17 cellular contexts compared by ENCODE assay signal in the genomic region with DNA sequence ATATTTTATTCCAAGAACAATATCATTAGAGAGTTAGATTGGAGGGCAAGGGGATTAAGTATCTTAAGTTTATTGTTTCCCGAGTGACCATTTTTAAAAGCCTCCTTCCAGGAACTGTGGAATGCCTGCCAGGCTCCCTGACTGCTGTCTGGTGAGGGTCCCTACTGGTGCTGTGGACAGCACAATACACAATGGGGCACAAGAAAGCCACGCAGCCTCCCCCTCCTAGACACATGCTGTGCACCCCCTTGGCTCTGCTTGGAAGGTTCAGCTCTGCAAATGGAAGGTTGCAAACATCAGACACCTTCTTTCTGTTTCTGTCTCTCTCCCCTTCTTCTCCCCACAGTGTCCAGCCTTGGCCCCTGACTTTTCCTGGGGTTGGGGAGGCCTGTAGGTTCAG.
A peak's percentile ranks its signal among the peaks of the same experiment; 100 is the strongest.
DNase-seq lines count a peak whose midpoint lies in the region; ATAC-seq and TF ChIP-seq lines count a peak whose summit lies in the region.
"Had no signal": no experiment of that assay in that cellular context is flagged by ENCODE, and none has a peak within 500 bp of the region (broad histone marks: within the 10 kb centered on the region; RNA-seq: fewer than 3 reads in every experiment).

No MANE protein-coding gene starts in this region.

- no peaks in the 10 kb centered on the region for H3K36me3 ChIP-seq in colonic mucosa
- H3K36me3 ChIP-seq in mesodermal cell (ENCODE audit: control insufficient read depth, insufficient read depth, low read length): no peaks in the 10 kb centered on the region
- no peaks in the 10 kb centered on the region for H3K36me3 ChIP-seq in transverse colon
- H3K36me3 ChIP-seq: pancreas had no signal

- in situ Hi-C loops in transverse colon (cut with MboI; ENCODE audit: low pct_ligation_motif_present in 1 of 4, low pct_unique_long_range_greater_than_20kb in 1 of 4, low sequenced_read_pairs in 3 of 4): no loop called here

- intact Hi-C loops in colonic mucosa (cut with DNase I) (loop anchor here (5.0 kb wide), 1 partner anchor 39 kb away; no protein-coding TSS in a partner anchor), transverse colon (cut with DNase I; ENCODE audit: low total_unique reads) (no loop called here)

- TF ChIP-seq POLR2A in transverse colon (IDR thresholded peaks at IDR 0.05): no peak

- H3K9ac ChIP-seq in colonic mucosa (ENCODE audit: low read depth in 2 of 2, low read length in 2 of 2): peak overlapping the region in 1 of 2 donors; percentile 79

- H3K9me3 ChIP-seq in colonic mucosa: no peaks in the 10 kb centered on the region
- H3K9me3 ChIP-seq in mesodermal cell (ENCODE audit: control insufficient read depth, low read length): no peaks in the 10 kb centered on the region
- no peaks in the 10 kb centered on the region for H3K9me3 ChIP-seq in transverse colon
- H3K9me3 ChIP-seq: pancreas had no signal

- H3K27ac ChIP-seq in colonic mucosa (peak overlapping the region; percentile 74), mesodermal cell (ENCODE audit: low read depth, low read length, severe bottlenecking) (peak overlapping the region; percentile 99), transverse colon (peak overlapping the region; percentile 73 to 85 (median 85))

- TF ChIP-seq CTCF in colonic mucosa (IDR thresholded peaks at IDR 0.05) (no peak), transverse colon (IDR thresholded peaks at IDR 0.05) (no peak)

- H3K4me1 ChIP-seq in colonic mucosa (peaks cover 3% of the 10 kb centered on the region), mesodermal cell (ENCODE audit: control insufficient read depth, insufficient read depth, low read length, poor library complexity, severe bottlenecking) (peaks cover 57% of the 10 kb centered on the region), transverse colon (peaks cover 10 to 66% (median 40%) of the 10 kb centered on the region in 4 donors)

- TF ChIP-seq EP300 in Ishikawa (IDR thresholded peaks at IDR 0.05; ENCODE audit: borderline replicate concordance) (peak; percentile 8; the same call in 1 of the 2 replicates), transverse colon (IDR thresholded peaks at IDR 0.05; ENCODE audit: low read depth) (no peak)

- DNase-seq in colonic mucosa: no peak
- no peak for DNase-seq in transverse colon
- no peak for DNase-seq in NCI-H2029 treated with DMSO at 0.1 percent for 48 hours (lab: John Stamatoyannopoulos, UW)
- no peak for DNase-seq in activated gamma-delta T cell treated with Interleukin-2 at 50 U/mL for 16 hours
- DNase-seq: activated CD4-positive, alpha-beta T cell treated with anti-CD3 and anti-CD28 coated beads for 48 hours; activated naive CD8-positive, alpha-beta T cell treated with anti-CD3 and anti-CD28 coated beads, Interleukin-2, amount 10 ng/mL, durations not matched to agents 7 days and 5 days; activated T-cell treated with anti-CD3 and anti-CD28 coated beads, Interleukin-2, amount 50 U/mL, for 1 hour; C1 segment of cervical spinal cord; DMS79; GOT3; hippocampal formation; NCI-H2081 treated with DMSO at 0.1 percent for 48 hours; pancreas; substantia nigra had no signal

- WGBS in mesodermal cell (ENCODE audit: insufficient coverage in 2 of 2), 2 experiments: 50% methylated on average over 1 of the region's 2 CpGs
- WGBS in transverse colon (ENCODE audit: low coverage in 1 of 2), 2 donors: 71 to 80% methylated on average over 1 to 2 of the region's 2 CpGs

- no peak for TF ChIP-seq RAD21 in Ishikawa (IDR thresholded peaks at IDR 0.05; ENCODE audit: low read depth)

- H3K27me3 ChIP-seq in colonic mucosa (no peaks in the 10 kb centered on the region), transverse colon (no peaks in the 10 kb centered on the region)
- H3K27me3 ChIP-seq: pancreas had no signal

- ATAC-seq in HG02623 (IDR thresholded peaks at IDR 0.05; ENCODE audit: unreplicated experiment): no peak
- ATAC-seq: pancreas had no signal

- peak overlapping the region; percentile 34 for H3K4me3 ChIP-seq in colonic mucosa
- H3K4me3 ChIP-seq in mesodermal cell (ENCODE audit: extremely low read depth, insufficient read depth, low read length, poor library complexity, severe bottlenecking): no peak overlapping the region
- peak overlapping the region in 2 of 4 donors; percentile 40 to 53 for H3K4me3 ChIP-seq in transverse colon

TF ChIP-seq in Ishikawa, 13 proteins besides CTCF, POLR2A, EP300 and RAD21:
- no peak for TF ChIP-seq EGR1 (IDR thresholded peaks at IDR 0.05)
- peak; percentile 62; the same call in 1 of the 2 replicates for TF ChIP-seq ZBTB7A (IDR thresholded peaks at IDR 0.05; ENCODE audit: low read depth)
